Comparison of ENCODE assay signal across 9 cellular contexts in genomic region chr2:108587621-108588020, GRCh38. TPM values are rescaled to one million over a fixed set of nuclear protein-coding genes. Genes with fewer than 3 reads are reported as not detected.
DNase-seq lines count a peak whose midpoint lies in the region; ATAC-seq and TF ChIP-seq lines count a peak whose summit lies in the region.
"Had no signal": no experiment of that assay in that cellular context is flagged by ENCODE, and none has a peak within 500 bp of the region (broad histone marks: within the 10 kb centered on the region; RNA-seq: fewer than 3 reads in every experiment).

No MANE protein-coding gene starts in this region.

- H4K91ac ChIP-seq in H9 (ENCODE audit: insufficient read length, low read depth, low read length) = no peak overlapping the region

- H3K9me3 Mint-ChIP-seq in Calu3 (ENCODE audit: low read depth, unreplicated experiment) (no peaks in the 10 kb centered on the region), H9 (no peaks in the 10 kb centered on the region)

- TF ChIP-seq CTCF in Calu3 (IDR thresholded peaks at IDR 0.05; ENCODE audit: unreplicated experiment) = no peak
- no peak for TF ChIP-seq CTCF in foreskin fibroblast (IDR thresholded peaks at IDR 0.05; ENCODE audit: low read depth, low read length)
- no peak for TF ChIP-seq CTCF in parathyroid adenoma (IDR thresholded peaks at IDR 0.05)
- no peak for TF ChIP-seq CTCF in H9 (conservative IDR thresholded peaks at IDR 0.05)

- intact Hi-C loops in Calu3 (cut with micrococcal nuclease; ENCODE audit: unreplicated experiment) = no loop called here

- peaks cover 10% of the 10 kb centered on the region for H3K4me1 ChIP-seq in parathyroid adenoma
- H3K4me1 ChIP-seq in H9 (ENCODE audit: insufficient read depth, low read length) = peaks cover 5% of the 10 kb centered on the region; the same call in 1 of the 2 replicates

- no peak overlapping the region for H3K4me3 ChIP-seq in foreskin fibroblast (ENCODE audit: low read depth in 1 of 2, low read length in 2 of 2)
- no peak overlapping the region for H3K4me3 ChIP-seq in parathyroid adenoma (ENCODE audit: low read depth, low read length)

- H3K27ac Mint-ChIP-seq in Calu3 (ENCODE audit: unreplicated experiment) = peak overlapping the region; percentile 89
- H3K27ac Mint-ChIP-seq in T-helper 17 cell = peak overlapping the region; percentile 79
- H3K27ac Mint-ChIP-seq in H9 = 0 out of 7 replicates have a peak overlapping the region, but pooled peaks of 1 of the 3 experiments have one; percentile 50

- no peak overlapping the region for H3K56ac ChIP-seq in H9 (ENCODE audit: insufficient read length, low read depth, low read length)

- H3K14ac ChIP-seq in H9 (ENCODE audit: insufficient read depth, low read length) = no peak overlapping the region

- CTCF ChIA-PET in Calu3 (lab: Charles Lee) = interaction anchor here (1.0 to 1.5 kb wide), 2 partner anchors 27 to 49 kb away, joined by 3 to 5 read pairs; no protein-coding TSS in a partner anchor

- H2AK5ac ChIP-seq in H9 (ENCODE audit: insufficient read length, low read length) = no peak overlapping the region

- H2BK20ac ChIP-seq in H9 (ENCODE audit: low read depth, low read length, poor library complexity, severe bottlenecking) = no peak overlapping the region

- H4K8ac ChIP-seq in H9 (replicated peaks; ENCODE audit: insufficient read length, low read depth, low read length) = no peak overlapping the region

- no peak overlapping the region for H2BK15ac ChIP-seq in H9 (ENCODE audit: low read depth, low read length)

- H3K4me1 Mint-ChIP-seq in Calu3 (ENCODE audit: low read depth, unreplicated experiment) (peaks cover 72% of the 10 kb centered on the region), T-helper 17 cell (peaks cover 36% of the 10 kb centered on the region), H9 (peaks cover 23 to 30% of the 10 kb centered on the region in 2 experiments)

- H3K9ac ChIP-seq in parathyroid adenoma = no peak overlapping the region
- no peak overlapping the region for H3K9ac ChIP-seq in H9 (ENCODE audit: extremely low read depth, insufficient read length, low read length)

- H2BK120ac ChIP-seq in H9 (ENCODE audit: low read depth, low read length, poor library complexity, severe bottlenecking) = no peak overlapping the region

- no peak overlapping the region for H3K18ac ChIP-seq in H9 (ENCODE audit: insufficient read length, low read depth, low read length)

- H3K9me3 ChIP-seq in T-helper 17 cell (ENCODE audit: control insufficient read depth, low read length, poor library complexity, severe bottlenecking) (no peaks in the 10 kb centered on the region), parathyroid adenoma (ENCODE audit: control insufficient read depth, low read length) (no peaks in the 10 kb centered on the region), H9 (ENCODE audit: control insufficient read depth, low read depth, low read length) (no peaks in the 10 kb centered on the region)

- H3K27ac ChIP-seq in parathyroid adenoma = peak overlapping the region; percentile 52
- H3K27ac ChIP-seq in H9 (ENCODE audit: insufficient read length, low read depth, low read length) = no peak overlapping the region

- H3K23me2 ChIP-seq in H9 (ENCODE audit: insufficient read length, low read depth, low read length, poor library complexity, severe bottlenecking) = no peaks in the 10 kb centered on the region

- ATAC-seq in T-helper 17 cell = no peak
- no peak for ATAC-seq in HG02678 (IDR thresholded peaks at IDR 0.05; ENCODE audit: unreplicated experiment)

- H4K5ac ChIP-seq in H9 (ENCODE audit: insufficient read length, low read depth, low read length) = no peak overlapping the region

- no peaks in the 10 kb centered on the region for H3K36me3 ChIP-seq in parathyroid adenoma (ENCODE audit: control insufficient read depth, insufficient read depth, low read length)

- no peak overlapping the region for H3K4ac ChIP-seq in H9 (ENCODE audit: low read depth, low read length)

- H3K4me3 Mint-ChIP-seq in Calu3 (ENCODE audit: low read depth, unreplicated experiment) (peak overlapping the region; percentile 46), T-helper 17 cell (no peak overlapping the region), H9 (no peak overlapping the region)

- no peak overlapping the region for H3T11ph ChIP-seq in H9 (ENCODE audit: low read length)

- H3K27me3 ChIP-seq in parathyroid adenoma (ENCODE audit: control insufficient read depth, insufficient read depth, low read length) = no peaks in the 10 kb centered on the region
- H3K27me3 ChIP-seq in H9 (ENCODE audit: insufficient read depth, low read length) = no peaks in the 10 kb centered on the region

- no TSS peak for BruUV-seq in Calu3 (replicated peaks; lab: Mats Ljungman, UMichigan)

- H3K23ac ChIP-seq in H9 (ENCODE audit: insufficient read length, low read depth, low read length) = no peak overlapping the region

- H4K20me1 ChIP-seq in H9 (ENCODE audit: control insufficient read depth, insufficient read depth, insufficient read length) = no peaks in the 10 kb centered on the region

- H3K36me3 Mint-ChIP-seq in Calu3 (ENCODE audit: insufficient read depth, unreplicated experiment) = no peaks in the 10 kb centered on the region
- H3K36me3 Mint-ChIP-seq in T-helper 17 cell (ENCODE audit: low read depth) = peaks cover 2% of the 10 kb centered on the region
- H3K36me3 Mint-ChIP-seq in H9 (ENCODE audit: insufficient read depth in 1 of 3, low read depth in 3 of 3) = no peaks in the 10 kb centered on the region; a peak in 1 of 7 replicates

- H3K79me1 ChIP-seq in H9 (ENCODE audit: insufficient read depth, low read depth, low read length, poor library complexity, severe bottlenecking) = peaks cover 7% of the 10 kb centered on the region

- no peak overlapping the region for H2BK5ac ChIP-seq in H9 (ENCODE audit: insufficient read length, low read length)

- in situ Hi-C loops in KBM-7 (cut with MboI; ENCODE audit: low pct_unique_long_range_greater_than_20kb, low sequenced_read_pairs) = loop anchor here (25.0 kb wide), 1 partner anchor 225 kb away; no protein-coding TSS in a partner anchor

- H3K27me3 Mint-ChIP-seq in Calu3 (ENCODE audit: unreplicated experiment) (no peaks in the 10 kb centered on the region), T-helper 17 cell (no peaks in the 10 kb centered on the region), H9 (ENCODE audit: low read depth) (no peaks in the 10 kb centered on the region; the same call in 1 of the 2 replicates)

- no peak overlapping the region for H3K4me2 ChIP-seq in parathyroid adenoma (ENCODE audit: low read length)
- no peak overlapping the region for H3K4me2 ChIP-seq in H9 (ENCODE audit: insufficient read depth, insufficient read length, low read length)

- H3K79me2 ChIP-seq in parathyroid adenoma (peaks cover 44% of the 10 kb centered on the region), H9 (ENCODE audit: insufficient read depth, low read length) (no peaks in the 10 kb centered on the region; the same call in 1 of the 2 replicates)

- DNase-seq in Calu3 = peak; percentile 45
- DNase-seq in T-helper 17 cell = no peak
- DNase-seq in foreskin fibroblast = peak; percentile 61 to 81
- DNase-seq in H9 = no peak
- DNase-seq in KBM-7 = no peak
- no peak for DNase-seq in GM19238 (ENCODE audit: insufficient read length, low spot score)
- DNase-seq: stimulated activated naive CD4-positive, alpha-beta T cell treated with Interleukin-2 at 50 U/mL for 16 hours had no signal

- H2BK12ac ChIP-seq in H9 (ENCODE audit: insufficient read length, low read depth, low read length) = no peak overlapping the region

- H2AFZ ChIP-seq in parathyroid adenoma (no peak overlapping the region), H9 (ENCODE audit: low read length) (no peak overlapping the region)

- no CpG with 5 or more reads among the region's 6 CpGs for WGBS in H9 (ENCODE audit: extremely low coverage, insufficient read length, low lambda C conversion rate)

RNA-seq across cellular contexts. Expression of gene LIMS1, which starts 53.4 kb away (rescaled TPM):
- total RNA-seq in Calu3 (2022) = 40.1 and 51.5 TPM in 2 replicates
- 100 to 1,000 TPM; 141 to 233 TPM for total RNA-seq in T-helper 17 cell
- total RNA-seq in H9 (2021) = 33.4 and 37.7 TPM in 2 replicates

Comparison
In these comparisons a context has a peak if more than half of its experiments do, and no peak if none do; other contexts are left out.
1. DNase-seq: peak in Calu3 (single experiment) and foreskin fibroblast (2 of 2); none in T-helper 17 cell (0 of 3), H9 (single experiment), KBM-7 (single experiment) and GM19238 (single experiment).